ENCODE assay signal across 1 cellular context in genomic region chr9:2281031-2281802, GRCh38.
TF ChIP-seq lines count a peak whose summit lies in the region.

No MANE protein-coding gene starts in this region.

TF ChIP-seq in WTC11, 78 proteins besides CTCF, POLR2A, EP300 and RAD21 (continued from another document):
- TF ChIP-seq FOXP4 (CRISPR knock-in tag; IDR thresholded peaks at IDR 0.05) (peak; percentile 55; the same call in 1 of the 2 replicates), NR1H2 (CRISPR knock-in tag; IDR thresholded peaks at IDR 0.05) (no peak), EMX1 (CRISPR knock-in tag; IDR thresholded peaks at IDR 0.05) (no peak), TEAD4 (CRISPR knock-in tag; IDR thresholded peaks at IDR 0.05) (0 out of 2 replicates have a peak, but pooled peaks have one; percentile 45), GABPB1 (CRISPR knock-in tag; IDR thresholded peaks at IDR 0.05) (no peak), ZBTB43 (CRISPR knock-in tag; IDR thresholded peaks at IDR 0.05) (no peak), ZNF138 (CRISPR knock-in tag; conservative IDR thresholded peaks at IDR 0.05) (no peak), RORB (CRISPR knock-in tag; IDR thresholded peaks at IDR 0.05) (no peak), ERG (CRISPR knock-in tag; IDR thresholded peaks at IDR 0.05) (no peak), ZNF423 (CRISPR knock-in tag; IDR thresholded peaks at IDR 0.05) (no peak), JUN (CRISPR knock-in tag; IDR thresholded peaks at IDR 0.05) (no peak), ZNF232 (CRISPR knock-in tag; IDR thresholded peaks at IDR 0.05) (no peak), ZNF317 (CRISPR knock-in tag; IDR thresholded peaks at IDR 0.05; ENCODE audit: borderline replicate concordance, low read depth) (no peak), ATF2 (CRISPR knock-in tag; IDR thresholded peaks at IDR 0.05; ENCODE audit: borderline replicate concordance, low read depth) (no peak), MLX (CRISPR knock-in tag; IDR thresholded peaks at IDR 0.05) (no peak), MXD4 (CRISPR knock-in tag; IDR thresholded peaks at IDR 0.05; ENCODE audit: borderline replicate concordance) (no peak), ZNF425 (CRISPR knock-in tag; conservative IDR thresholded peaks at IDR 0.05) (no peak), HMGXB4 (CRISPR knock-in tag; IDR thresholded peaks at IDR 0.05) (no peak), FOXK1 (CRISPR knock-in tag; IDR thresholded peaks at IDR 0.05) (0 out of 2 replicates have a peak, but pooled peaks have one; percentile 21), AR (CRISPR knock-in tag; IDR thresholded peaks at IDR 0.05) (no peak), STAT6 (CRISPR knock-in tag; conservative IDR thresholded peaks at IDR 0.05; ENCODE audit: low read depth) (no peak), RELA (CRISPR knock-in tag; IDR thresholded peaks at IDR 0.05; ENCODE audit: borderline replicate concordance) (no peak)
